1 cellular context compared by ENCODE assay signal in genomic region chr13:92473736-92474465, GRCh38.
TF ChIP-seq lines count a peak whose summit lies in the region.

No MANE protein-coding gene starts in this region.

TF ChIP-seq in K562, 482 proteins besides CTCF, POLR2A, EP300 and RAD21 (continued from another document):
- TF ChIP-seq NKRF (IDR thresholded peaks at IDR 0.05; ENCODE audit: borderline replicate concordance) = no peak
- no peak for TF ChIP-seq FOXA1 (IDR thresholded peaks at IDR 0.05; ENCODE audit: borderline replicate concordance)
- TF ChIP-seq PHF21A (IDR thresholded peaks at IDR 0.05; ENCODE audit: borderline replicate concordance, low read depth) = 0 out of 2 replicates have a peak, but pooled peaks have one; percentile 20
- TF ChIP-seq ZNF740 (CRISPR knock-in tag; IDR thresholded peaks at IDR 0.05) = no peak
- 0 out of 4 replicates have a peak, but pooled peaks of 1 of the 2 experiments have one; percentile 3 for TF ChIP-seq ZNF740 (tag; IDR thresholded peaks at IDR 0.05)
